In the genomic region with DNA sequence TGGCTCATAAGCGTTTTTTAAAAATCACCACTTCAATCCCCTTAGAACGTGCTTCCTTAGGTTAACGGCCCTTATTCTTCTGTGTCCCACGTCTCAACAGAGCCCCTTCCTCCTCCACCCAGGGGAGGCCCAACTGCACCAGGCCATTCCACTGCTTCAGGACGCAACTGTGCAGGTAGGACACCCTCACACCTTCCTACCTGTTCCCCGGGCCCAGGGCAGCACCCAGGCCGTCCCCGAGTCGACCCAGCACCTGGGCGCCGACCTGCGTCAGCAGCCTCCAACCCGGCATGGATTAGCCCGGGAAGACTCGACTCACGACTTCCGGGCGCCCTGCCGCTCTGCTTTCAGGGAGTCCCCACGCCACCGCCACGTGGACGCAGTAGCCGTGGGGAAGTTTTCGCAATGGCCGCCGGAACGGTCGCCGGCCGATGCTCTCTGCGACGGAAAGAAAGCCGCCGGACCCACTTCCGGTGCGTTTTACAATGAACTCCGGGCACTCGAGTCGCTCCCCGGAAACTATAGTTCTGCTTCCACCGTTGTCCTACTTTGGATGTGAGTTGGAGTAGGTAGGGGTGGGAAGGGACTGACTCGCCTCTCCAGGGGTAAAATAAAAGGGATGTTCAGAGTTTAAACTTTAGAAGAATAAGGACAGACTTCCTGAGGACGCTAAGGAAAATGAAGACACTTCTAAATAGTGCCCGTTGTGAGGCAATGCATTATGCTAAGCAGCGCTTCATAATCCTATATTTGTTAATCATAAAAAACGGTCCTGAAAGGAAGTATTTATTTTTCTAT, we compare ENCODE assay signal across 8 cellular contexts. TPM values are rescaled to one million over a fixed set of nuclear protein-coding genes. Genes with fewer than 3 reads are reported as not detected.
DNase-seq lines count a peak whose midpoint lies in the region; ATAC-seq lines count a peak whose summit lies in the region.

MRPL3 (minus strand) TSS at position 442 of the 798 bp plus-strand sequence; CDS start at position 292, 150 bp downstream.

- H3K4me1 ChIP-seq in aorta (ENCODE audit: control insufficient read depth in 1 of 2, insufficient read depth in 2 of 2, low read length in 2 of 2), result no peaks in the 10 kb centered on the region

- no peaks in the 10 kb centered on the region for H3K27me3 ChIP-seq in aorta (ENCODE audit: control insufficient read depth in 1 of 2, insufficient read depth in 2 of 2, low read length in 1 of 2)

- peak; percentile 89 for ATAC-seq in GM18517 (IDR thresholded peaks at IDR 0.05; ENCODE audit: unreplicated experiment)
- ATAC-seq in HG03025 (IDR thresholded peaks at IDR 0.05; ENCODE audit: low FRiP score, unreplicated experiment), result peak; percentile 87
- peak; percentile 94 for ATAC-seq in aorta (ENCODE audit: low FRiP score)

- WGBS in aorta, 2 donors, result 2 to 3% methylated on average over 47 of the region's 47 CpGs

- no peaks in the 10 kb centered on the region for H3K9me3 ChIP-seq in aorta (ENCODE audit: control insufficient read depth, low read length)

- peak within 1 kb of the TSS; percentile 76 to 82 for H3K4me3 ChIP-seq in aorta (ENCODE audit: low read length in 2 of 2)

- peak within 1 kb of the TSS; percentile 29 to 69 for H3K27ac ChIP-seq in aorta (ENCODE audit: low read depth in 1 of 2, low read length in 2 of 2)

- H3K36me3 ChIP-seq in aorta (ENCODE audit: control insufficient read depth in 1 of 2, insufficient read depth in 2 of 2, low read length in 1 of 2), result no peaks in the 10 kb centered on the region

- DNase-seq in NCI-H2029 treated with DMSO at 0.1 percent for 48 hours (lab: John Stamatoyannopoulos, UW) (peak; percentile 20), T1000 (lab: John Stamatoyannopoulos, UW) (peak; percentile 75), astrocyte of the hippocampus (ENCODE audit: low read depth, low spot score) (peak; percentile 94), hippocampal formation (lab: John Stamatoyannopoulos, UW) (peak; percentile 77 to 82), renal cortical epithelial cell (ENCODE audit: low read depth) (peak; percentile 69), aorta (peak; percentile 91 to 95)

- intact Hi-C loops in aorta (cut with DNase I), result loop anchor here (2.0 to 10.0 kb wide), 3 partner anchors 120 to 522 kb away; no protein-coding TSS in a partner anchor

RNA-seq across cellular contexts. Expression of gene MRPL3, which starts in this region (rescaled TPM):
- total RNA-seq in renal cortical epithelial cell (123 and 159 TPM in 2 replicates), aorta (10 to 100 TPM; 44.7 to 52.5 TPM)
- polyA plus RNA-seq in aorta, result 10 to 100 TPM; 40.9 to 51.7 TPM

Comparison
In these comparisons a context has a peak if more than half of its experiments do, and no peak if none do; other contexts are left out.
1. Peak in every context shown above with its lines: DNase-seq, ATAC-seq, H3K4me3 ChIP-seq and H3K27ac ChIP-seq.
2. DNase-seq: peak in every context shown above with its lines; median percentile 94 in astrocyte of the hippocampus; 93 in aorta; 80 in hippocampal formation; 75 in T1000; 69 in renal cortical epithelial cell; 20 in NCI-H2029 treated with DMSO at 0.1 percent for 48 hours.